Comparison of ENCODE assay signal across 8 cellular contexts in genomic region chrX:76149842-76150204, GRCh38. TPM values are rescaled to one million over a fixed set of nuclear protein-coding genes. Genes with fewer than 3 reads are reported as not detected.
DNase-seq lines count a peak whose midpoint lies in the region; ATAC-seq and TF ChIP-seq lines count a peak whose summit lies in the region.
"Not testable (repeated sequence)": the region's sequence is repeated elsewhere in the genome, so short reads cannot be mapped to it uniquely, and the experiment has no call there.

No MANE protein-coding gene starts in this region.

- not testable (repeated sequence) for H3K4me3 ChIP-seq in heart left ventricle

- H3K27ac ChIP-seq in heart left ventricle, result not testable (repeated sequence)

- H3K36me3 ChIP-seq in heart left ventricle, result not testable (repeated sequence)

- no CpG with 5 or more reads among the region's 23 CpGs for WGBS in heart left ventricle, 4 donors

- H3K27me3 ChIP-seq in heart left ventricle, result peaks cover 0 to 10% (median 0%) of the 10 kb centered on the region in 9 donors

- H3K9me3 ChIP-seq in heart left ventricle, result not testable (repeated sequence)

- not testable (repeated sequence) for DNase-seq in heart left ventricle; sciatic nerve (ENCODE audit: low spot score)

- ATAC-seq in GM18498 (IDR thresholded peaks at IDR 0.05; ENCODE audit: unreplicated experiment) (peak; percentile 3), GM19351 (IDR thresholded peaks at IDR 0.05; ENCODE audit: unreplicated experiment) (peak; percentile 4), GM21576 (IDR thresholded peaks at IDR 0.05; ENCODE audit: unreplicated experiment) (peak; percentile 0), HG02763 (IDR thresholded peaks at IDR 0.05; ENCODE audit: unreplicated experiment) (peak; percentile 3), HG03135 (IDR thresholded peaks at IDR 0.05; ENCODE audit: unreplicated experiment) (peak; percentile 0), SK-N-SH treated with all-trans-retinoic acid at 6 μM for 48 hours (peak; percentile 72), heart left ventricle (peak; percentile 29 to 58 (median 52)), sciatic nerve (peak; percentile 50)

- intact Hi-C loops in heart left ventricle (cut with DNase I); sciatic nerve (cut with DNase I): not testable (repeated sequence)

- not testable (repeated sequence) for TF ChIP-seq POLR2A in heart left ventricle (IDR thresholded peaks at IDR 0.05)

- TF ChIP-seq CTCF in heart left ventricle (IDR thresholded peaks at IDR 0.05), result not testable (repeated sequence)

- H3K4me1 ChIP-seq in heart left ventricle, result peaks cover 0 to 25% (median 9%) of the 10 kb centered on the region in 12 donors

RNA-seq across cellular contexts. Expression of gene PBDC1, which starts 23.0 kb away (rescaled TPM):
- 10 to 100 TPM in 7 of 9 donors, 1 to 10 TPM in 2; 8.6 to 17.5 (median 12.3) TPM for total RNA-seq in heart left ventricle
- 10 to 100 TPM; 20.6 to 33.3 TPM for polyA plus RNA-seq in heart left ventricle
- total RNA-seq in sciatic nerve, result 21.7 TPM

Comparison
In these comparisons a context has a peak if more than half of its experiments do, and no peak if none do; other contexts are left out.
1. ATAC-seq: peak in every context shown above with its lines; median percentile 72 in SK-N-SH treated with all-trans-retinoic acid at 6 μM for 48 hours; 52 in heart left ventricle; 50 in sciatic nerve; 4 in GM19351; 3 in GM18498; 3 in HG02763; 0 in GM21576; 0 in HG03135.